ENCODE assay signal across 1 cellular context in the genomic region with DNA sequence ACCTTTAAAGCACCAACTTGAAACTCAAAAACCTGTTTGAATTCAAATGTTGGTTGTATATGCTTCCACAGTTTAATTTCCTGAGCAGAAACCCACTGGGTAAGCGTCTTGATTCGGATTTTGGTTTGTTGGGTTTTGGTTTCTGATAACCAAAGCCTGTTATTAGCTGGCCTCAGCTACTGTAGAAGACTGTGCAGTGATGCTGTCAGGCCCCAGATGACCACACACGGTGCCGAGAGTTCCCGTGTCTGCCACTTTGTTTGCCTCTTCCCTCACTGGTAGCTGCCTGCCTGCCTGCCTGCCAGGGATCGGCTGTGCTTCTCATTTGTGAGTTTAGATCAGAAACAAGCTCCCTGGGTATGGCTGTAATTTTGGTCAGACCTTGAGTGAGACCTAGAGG.
TF ChIP-seq lines count a peak whose summit lies in the region.

No MANE protein-coding gene starts in this region.

TF ChIP-seq in GM23338, 12 proteins besides CTCF, POLR2A, EP300 and RAD21 (continued from another document):
- TF ChIP-seq NANOG (IDR thresholded peaks at IDR 0.05; ENCODE audit: borderline replicate concordance): no peak
